In genomic region chr2:81528852-81529480, GRCh38 we compare ENCODE assay signal across 23 cellular contexts.
DNase-seq lines count a peak whose midpoint lies in the region; ATAC-seq and TF ChIP-seq lines count a peak whose summit lies in the region.
"Had no signal": no experiment of that assay in that cellular context is flagged by ENCODE, and none has a peak within 500 bp of the region (broad histone marks: within the 10 kb centered on the region; RNA-seq: fewer than 3 reads in every experiment).

No MANE protein-coding gene starts in this region.

- no peak for DNase-seq in chondrocyte (ENCODE audit: low spot score)
- DNase-seq in stimulated activated effector memory CD8-positive, alpha-beta T cell treated with anti-CD3 and anti-CD28 coated beads, Interleukin-12 subunit alpha, Interleukin-12 subunit beta, amount 100 ng/mL, for 72 hours (ENCODE audit: low spot score in 2 of 2), result no peak
- no peak for DNase-seq in amniotic stem cell (lab: John Stamatoyannopoulos, UW)
- DNase-seq in Ammon's horn (ENCODE audit: low spot score), result no peak
- DNase-seq: activated CD4-positive, CD25-positive, alpha-beta regulatory T cell; HCEC 1CT; left lung; MV-4-11; NCI-H2081; NCI-H526 treated with DMSO at 0.1 percent for 48 hours; occipital lobe; OCI-M1; SJCRH30; stimulated activated CD4-positive, alpha-beta T cell treated with anti-CD3 and anti-CD28 coated beads, Interleukin-15, amount 100 ng/mL, for 24 hours; stimulated activated naive CD8-positive, alpha-beta T cell treated with anti-CD3 and anti-CD28 coated beads, Interleukin-15, Interleukin-2, amounts not matched to agents 100 U/mL and 50 U/mL, for 24 hours had no signal

- no peaks in the 10 kb centered on the region for H4K20me1 ChIP-seq in OCI-LY3 (ENCODE audit: insufficient read depth, low read length)
- H4K20me1 ChIP-seq: BLaER1 had no signal

- H3K27me3 Mint-ChIP-seq in chondrocyte (ENCODE audit: low read depth), result no peaks in the 10 kb centered on the region
- H3K27me3 Mint-ChIP-seq: type B pancreatic cell had no signal

- no peaks in the 10 kb centered on the region for H3K4me1 Mint-ChIP-seq in chondrocyte (ENCODE audit: low read depth)
- H3K4me1 Mint-ChIP-seq in stimulated activated effector memory CD8-positive, alpha-beta T cell treated with anti-CD3 and anti-CD28 coated beads, Interleukin-12 subunit alpha, Interleukin-12 subunit beta, amount 100 ng/mL, for 72 hours, result no peaks in the 10 kb centered on the region

- H3K4me3 Mint-ChIP-seq in chondrocyte (ENCODE audit: unreplicated experiment), result no peak overlapping the region
- H3K4me3 Mint-ChIP-seq in stimulated activated effector memory CD8-positive, alpha-beta T cell treated with anti-CD3 and anti-CD28 coated beads, Interleukin-12 subunit alpha, Interleukin-12 subunit beta, amount 100 ng/mL, for 72 hours, result no peak overlapping the region
- H3K4me3 Mint-ChIP-seq: type B pancreatic cell had no signal

- no peaks in the 10 kb centered on the region for H3K9me3 Mint-ChIP-seq in chondrocyte (ENCODE audit: low read depth)
- H3K9me3 Mint-ChIP-seq in stimulated activated effector memory CD8-positive, alpha-beta T cell treated with anti-CD3 and anti-CD28 coated beads, Interleukin-12 subunit alpha, Interleukin-12 subunit beta, amount 100 ng/mL, for 72 hours, result peaks cover 28% of the 10 kb centered on the region
- H3K9me3 Mint-ChIP-seq: type B pancreatic cell had no signal

- H3K4me2 ChIP-seq in OCI-LY3 (ENCODE audit: low read length), result peak overlapping the region; percentile 37; the same call in 1 of the 2 replicates
- H3K4me2 ChIP-seq: BLaER1 had no signal

- H2AFZ ChIP-seq in OCI-LY3 (ENCODE audit: low read depth, low read length), result no peak overlapping the region

- H3K9ac ChIP-seq in OCI-LY3 (ENCODE audit: low read length), result no peak overlapping the region
- H3K9ac ChIP-seq: BLaER1 had no signal

- H3K79me2 ChIP-seq in OCI-LY3 (ENCODE audit: low read length), result no peaks in the 10 kb centered on the region

- no peaks in the 10 kb centered on the region for H3K36me3 Mint-ChIP-seq in chondrocyte (ENCODE audit: low read depth)
- H3K36me3 Mint-ChIP-seq in stimulated activated effector memory CD8-positive, alpha-beta T cell treated with anti-CD3 and anti-CD28 coated beads, Interleukin-12 subunit alpha, Interleukin-12 subunit beta, amount 100 ng/mL, for 72 hours, result no peaks in the 10 kb centered on the region
- H3K36me3 Mint-ChIP-seq: type B pancreatic cell had no signal

- H3K27ac Mint-ChIP-seq in chondrocyte (ENCODE audit: unreplicated experiment), result no peak overlapping the region
- H3K27ac Mint-ChIP-seq in stimulated activated effector memory CD8-positive, alpha-beta T cell treated with anti-CD3 and anti-CD28 coated beads, Interleukin-12 subunit alpha, Interleukin-12 subunit beta, amount 100 ng/mL, for 72 hours, result no peak overlapping the region
- H3K27ac Mint-ChIP-seq: type B pancreatic cell had no signal

- peaks cover 25% of the 10 kb centered on the region for H3K4me1 ChIP-seq in OCI-LY3 (ENCODE audit: low read length)
- H3K4me1 ChIP-seq: BLaER1, left lung, right atrium auricular region, SJCRH30 had no signal

- ATAC-seq in GM19043 (IDR thresholded peaks at IDR 0.05; ENCODE audit: low read depth, unreplicated experiment) (peak; percentile 82), GM21737 (IDR thresholded peaks at IDR 0.05; ENCODE audit: unreplicated experiment) (peak; percentile 73), HG03025 (IDR thresholded peaks at IDR 0.05; ENCODE audit: low FRiP score, unreplicated experiment) (peak; percentile 70)
- no peak for ATAC-seq in stimulated activated effector memory CD8-positive, alpha-beta T cell treated with anti-CD3 and anti-CD28 coated beads, Interleukin-12 subunit alpha, Interleukin-12 subunit beta, amount 100 ng/mL, for 72 hours
- ATAC-seq: esophagus mucosa; left lung; stimulated activated naive CD8-positive, alpha-beta T cell treated with anti-CD3 and anti-CD28 coated beads, Interleukin-15, Interleukin-2, amounts not matched to agents 100 U/mL and 50 U/mL, for 24 hours had no signal

- H3K9me3 ChIP-seq in OCI-LY3 (ENCODE audit: insufficient read depth, low read length), result no peaks in the 10 kb centered on the region
- H3K9me3 ChIP-seq: BLaER1, right atrium auricular region, SJCRH30 had no signal

- 0 out of 2 replicates have a peak overlapping the region, but pooled peaks have one; percentile 14 for H3K4me3 ChIP-seq in OCI-LY3 (ENCODE audit: low read length)
- H3K4me3 ChIP-seq: BLaER1, left lung, right atrium auricular region, SJCRH30 had no signal

- peak overlapping the region; percentile 30; the same call in 1 of the 2 replicates for H3K27ac ChIP-seq in OCI-LY3 (ENCODE audit: low read length)
- H3K27ac ChIP-seq: BLaER1, left lung, right atrium auricular region, SJCRH30 had no signal

- no peaks in the 10 kb centered on the region for H3K36me3 ChIP-seq in OCI-LY3 (replicated peaks; ENCODE audit: low read depth, low read length)
- H3K36me3 ChIP-seq: BLaER1, left lung, right atrium auricular region, SJCRH30 had no signal

- no peaks in the 10 kb centered on the region for H3K27me3 ChIP-seq in OCI-LY3 (ENCODE audit: low read depth, low read length)
- H3K27me3 ChIP-seq: BLaER1, left lung, right atrium auricular region had no signal

- TF ChIP-seq CTCF in OCI-LY3 (IDR thresholded peaks at IDR 0.05; ENCODE audit: low read depth, low read length) (no peak), chondrocyte (IDR thresholded peaks at IDR 0.05) (no peak)
